In the genomic region with DNA sequence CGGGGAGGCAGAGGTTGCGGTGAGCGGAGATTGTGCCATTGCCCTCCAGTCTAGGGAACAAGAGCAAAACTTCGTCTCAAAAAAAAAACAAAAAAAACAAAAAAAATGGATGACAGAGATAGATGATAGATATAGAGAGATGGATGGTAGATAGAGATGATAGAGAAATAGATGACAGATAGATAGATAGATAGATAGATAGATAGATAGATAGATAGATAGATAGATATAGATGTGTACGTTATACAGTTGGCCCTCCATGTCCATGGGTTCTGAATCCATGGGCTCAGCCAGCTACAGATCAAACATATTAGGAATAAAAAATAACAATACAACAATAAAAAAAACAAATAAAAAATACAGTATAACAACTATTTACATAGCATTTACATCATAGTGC, we compare ENCODE assay signal across 11 cellular contexts.
"Had no signal": no experiment of that assay in that cellular context is flagged by ENCODE, and none has a peak within 500 bp of the region (broad histone marks: within the 10 kb centered on the region; RNA-seq: fewer than 3 reads in every experiment).

No MANE protein-coding gene starts in this region.

- H3K4me3 ChIP-seq: GM23248, GM23338, HAP-1 had no signal

- H3K27ac ChIP-seq: GM23248 had no signal

- DNase-seq: GM23248, GOT3, H7, H9, HCEC 1CT, HFFc6 had no signal

- H3K36me3 ChIP-seq: HAP-1 had no signal

- H3K9ac ChIP-seq: GM23248 had no signal

- ATAC-seq: GM23338, HCT116 had no signal

- H3K9me3 ChIP-seq: HAP-1 had no signal

- H3K4me2 ChIP-seq: GM23338 had no signal

- H2AFZ ChIP-seq: GM23248, GM23338 had no signal

- H3K27ac Mint-ChIP-seq: GM23338, H9, HFFc6 had no signal

- H3K4me1 Mint-ChIP-seq: GM23338, H9 had no signal

- H3K4me3 Mint-ChIP-seq: GM23338, H9, HFFc6 had no signal

- FAIRE-seq: H1, H54 had no signal

- H3K9me3 Mint-ChIP-seq: GM23338, H9, HFFc6 had no signal

- H3K4me1 ChIP-seq: HAP-1 had no signal
